ENCODE assay signal across 24 cellular contexts in genomic region chr4:8723222-8723980, GRCh38.
DNase-seq lines count a peak whose midpoint lies in the region; ATAC-seq, FAIRE-seq and TF ChIP-seq lines count a peak whose summit lies in the region.
"Had no signal": no experiment of that assay in that cellular context is flagged by ENCODE, and none has a peak within 500 bp of the region (broad histone marks: within the 10 kb centered on the region; RNA-seq: fewer than 3 reads in every experiment).

No MANE protein-coding gene starts in this region.

- H2AFZ ChIP-seq in K562 (ENCODE audit: low read depth, low read length) = no peak overlapping the region
- H2AFZ ChIP-seq: neural progenitor cell had no signal

- POLR2A ChIA-PET in K562 (lab: Yijun Ruan, JAX) = no interaction called here
- POLR2A ChIA-PET in activated CD8-positive, alpha-beta T cell treated with anti-CD3 and anti-CD28 coated beads, Interleukin-2, amount 10 ng/mL, durations not matched to agents 7 days and 5 days (lab: Charles Lee) = no interaction called here

- no peak overlapping the region for H3K4me2 ChIP-seq in K562 (ENCODE audit: insufficient read depth, low read length)
- H3K4me2 ChIP-seq: KMS-11, neural progenitor cell had no signal

- H3K4me1 ChIP-seq in Peyer's patch = no peaks in the 10 kb centered on the region
- peaks cover 0 to 3% of the 10 kb centered on the region in 2 experiments; a peak in 1 of 5 replicates for H3K4me1 ChIP-seq in K562 (replicated peaks in 1 of 2; ENCODE audit: control insufficient read depth in 2 of 2, insufficient read depth in 2 of 2, low read length in 2 of 2)
- H3K4me1 ChIP-seq in transverse colon = no peaks in the 10 kb centered on the region
- H3K4me1 ChIP-seq: neural progenitor cell, prostate gland had no signal

- TF ChIP-seq CTCF in Peyer's patch (IDR thresholded peaks at IDR 0.05) = no peak
- TF ChIP-seq CTCF in K562 (IDR thresholded peaks at IDR 0.05 in 2 of 3, conservative IDR thresholded peaks at IDR 0.05 in 1 of 3; ENCODE audit: insufficient read depth in 2 of 3, low read depth in 1 of 3, low read length in 3 of 3) = no peak
- TF ChIP-seq CTCF in mesothelial cell of epicardium (IDR thresholded peaks at IDR 0.05; ENCODE audit: unreplicated experiment) = no peak
- TF ChIP-seq CTCF in transverse colon (IDR thresholded peaks at IDR 0.05) = no peak
- TF ChIP-seq CTCF in Calu3 (IDR thresholded peaks at IDR 0.05; ENCODE audit: unreplicated experiment) = no peak

- FAIRE-seq in K562 (lab: Jason Lieb, UNC) = no peak
- FAIRE-seq: D721Med, keratinocyte had no signal

- TF ChIP-seq EP300 in K562 (IDR thresholded peaks at IDR 0.05; ENCODE audit: low read length) = no peak
- TF ChIP-seq EP300 in transverse colon (IDR thresholded peaks at IDR 0.05; ENCODE audit: low read depth) = no peak

- WGBS in K562 (ENCODE audit: insufficient coverage, low coverage, missing lambda C conversion rate) = 1% methylated on average over 13 of the region's 14 CpGs
- WGBS in transverse colon (ENCODE audit: low coverage in 1 of 2), 2 donors = 70 to 100% methylated on average over 1 to 14 of the region's 14 CpGs

- H3K27me3 ChIP-seq in Peyer's patch = no peaks in the 10 kb centered on the region
- peaks cover 0 to 33% of the 10 kb centered on the region in 2 experiments; a peak in 4 of 5 replicates for H3K27me3 ChIP-seq in K562 (ENCODE audit: control insufficient read depth in 2 of 2, insufficient read depth in 2 of 2, low read length in 2 of 2)
- H3K27me3 ChIP-seq in transverse colon = peaks cover 26% of the 10 kb centered on the region
- H3K27me3 ChIP-seq: neural progenitor cell had no signal

- H3K9me3 ChIP-seq in Peyer's patch (no peaks in the 10 kb centered on the region), K562 (replicated peaks; ENCODE audit: control insufficient read depth, insufficient read depth, low read depth, low read length) (no peaks in the 10 kb centered on the region), transverse colon (no peaks in the 10 kb centered on the region)
- H3K9me3 ChIP-seq: prostate gland had no signal

- no peak overlapping the region for H3K9ac ChIP-seq in K562 (ENCODE audit: insufficient read depth in 1 of 2, low read depth in 2 of 2, low read length in 2 of 2)
- H3K9ac ChIP-seq: KMS-11, neural progenitor cell had no signal

- no peak overlapping the region for H3K27ac Mint-ChIP-seq in mesothelial cell of epicardium
- no peak overlapping the region for H3K27ac Mint-ChIP-seq in Calu3 (ENCODE audit: unreplicated experiment)
- H3K27ac Mint-ChIP-seq in activated CD8-positive, alpha-beta T cell treated with anti-CD3 and anti-CD28 coated beads, Interleukin-2, amount 10 ng/mL, durations not matched to agents 7 days and 5 days = no peak overlapping the region
- H3K27ac Mint-ChIP-seq: neural progenitor cell had no signal

- intact Hi-C loops in K562 (cut with micrococcal nuclease) (no loop called here), transverse colon (cut with DNase I; ENCODE audit: low total_unique reads) (no loop called here), Calu3 (cut with micrococcal nuclease; ENCODE audit: unreplicated experiment) (no loop called here)

- H3K4me3 ChIP-seq in Peyer's patch (no peak overlapping the region), K562 (no peak overlapping the region), transverse colon (no peak overlapping the region)
- H3K4me3 ChIP-seq: neural progenitor cell, prostate gland had no signal

- H3K9me3 Mint-ChIP-seq in mesothelial cell of epicardium (peaks cover 3% of the 10 kb centered on the region), Calu3 (ENCODE audit: low read depth, unreplicated experiment) (no peaks in the 10 kb centered on the region)
- H3K9me3 Mint-ChIP-seq in activated CD8-positive, alpha-beta T cell treated with anti-CD3 and anti-CD28 coated beads, Interleukin-2, amount 10 ng/mL, durations not matched to agents 7 days and 5 days (ENCODE audit: insufficient read depth) = no peaks in the 10 kb centered on the region
- H3K9me3 Mint-ChIP-seq: neural progenitor cell had no signal

- H3K36me3 Mint-ChIP-seq in mesothelial cell of epicardium = no peaks in the 10 kb centered on the region
- peaks cover 6% of the 10 kb centered on the region for H3K36me3 Mint-ChIP-seq in Calu3 (ENCODE audit: insufficient read depth, unreplicated experiment)
- no peaks in the 10 kb centered on the region for H3K36me3 Mint-ChIP-seq in activated CD8-positive, alpha-beta T cell treated with anti-CD3 and anti-CD28 coated beads, Interleukin-2, amount 10 ng/mL, durations not matched to agents 7 days and 5 days (ENCODE audit: low read depth)
- H3K36me3 Mint-ChIP-seq: neural progenitor cell had no signal

- H3K27ac ChIP-seq in Peyer's patch = no peak overlapping the region
- no peak overlapping the region for H3K27ac ChIP-seq in K562 (ENCODE audit: extremely low read depth, low read depth, low read length)
- no peak overlapping the region for H3K27ac ChIP-seq in transverse colon
- H3K27ac ChIP-seq: C4-2B, epithelial cell of prostate, KMS-11, neural progenitor cell, prostate gland, RWPE1 had no signal

- TF ChIP-seq RAD21 in K562 (CRISPR knock-in tag; conservative IDR thresholded peaks at IDR 0.05 in 1 of 2, IDR thresholded peaks at IDR 0.05 in 1 of 2) = no peak

- in situ Hi-C loops in K562 (cut with MboI) = no loop called here
- in situ Hi-C loops in transverse colon (cut with MboI; ENCODE audit: low pct_ligation_motif_present in 1 of 4, low pct_unique_long_range_greater_than_20kb in 1 of 4, low sequenced_read_pairs in 3 of 4) = no loop called here

- H3K9me1 ChIP-seq in K562 (ENCODE audit: control insufficient read depth, insufficient read depth, low read length) = no peaks in the 10 kb centered on the region

- DNase-seq in Peyer's patch (peak in 2 of 3 donors; percentile 34 to 35), K562 (ENCODE audit: extremely low read depth in 1 of 4, low spot score in 3 of 4) (no peak), mesothelial cell of epicardium (ENCODE audit: low spot score in 2 of 2, unreplicated experiment in 2 of 2) (peak; percentile 8 to 27), transverse colon (peak; percentile 5), Calu3 (no peak), dedifferentiated amniotic fluid mesenchymal stem cell (ENCODE audit: extremely low spot score) (no peak)
- no peak for DNase-seq in activated CD8-positive, alpha-beta T cell treated with anti-CD3 and anti-CD28 coated beads, Interleukin-2, amount 10 ng/mL, durations not matched to agents 7 days and 5 days
- DNase-seq: activated CD4-positive, alpha-beta T cell treated with anti-CD3 and anti-CD28 coated beads, Interleukin-2, amount 50 U/mL, for 48 hours; activated gamma-delta T cell; GOT3; MM.1S; NCI-H1417; NCI-H345; stimulated activated naive CD8-positive, alpha-beta T cell treated with anti-CD3 and anti-CD28 coated beads, Interleukin-15, Interleukin-2, amounts not matched to agents 100 U/mL and 50 U/mL, for 24 hours; T-helper 1 cell had no signal

- H3K4me1 Mint-ChIP-seq in mesothelial cell of epicardium (no peaks in the 10 kb centered on the region), Calu3 (ENCODE audit: low read depth, unreplicated experiment) (no peaks in the 10 kb centered on the region)
- peaks cover 9% of the 10 kb centered on the region for H3K4me1 Mint-ChIP-seq in activated CD8-positive, alpha-beta T cell treated with anti-CD3 and anti-CD28 coated beads, Interleukin-2, amount 10 ng/mL, durations not matched to agents 7 days and 5 days (ENCODE audit: low read depth)
- H3K4me1 Mint-ChIP-seq: neural progenitor cell had no signal

- ATAC-seq in K562 = peak; percentile 36; the same call in 1 of the 3 replicates
- ATAC-seq in activated CD8-positive, alpha-beta T cell treated with anti-CD3 and anti-CD28 coated beads, Interleukin-2, amount 10 ng/mL, durations not matched to agents 7 days and 5 days = no peak
- ATAC-seq: stimulated activated naive CD8-positive, alpha-beta T cell treated with anti-CD3 and anti-CD28 coated beads, Interleukin-15, Interleukin-2, amounts not matched to agents 100 U/mL and 50 U/mL, for 24 hours had no signal

- BruUV-seq in K562 (replicated peaks; lab: Mats Ljungman, UMichigan) (no TSS peak), Calu3 (replicated peaks; lab: Mats Ljungman, UMichigan) (no TSS peak)

- TF ChIP-seq POLR2A in Peyer's patch (IDR thresholded peaks at IDR 0.05) (no peak), K562 (conservative IDR thresholded peaks at IDR 0.05) (no peak), transverse colon (IDR thresholded peaks at IDR 0.05) (no peak)

- H3K4me3 Mint-ChIP-seq in mesothelial cell of epicardium (no peak overlapping the region), Calu3 (ENCODE audit: low read depth, unreplicated experiment) (no peak overlapping the region)
- no peak overlapping the region for H3K4me3 Mint-ChIP-seq in activated CD8-positive, alpha-beta T cell treated with anti-CD3 and anti-CD28 coated beads, Interleukin-2, amount 10 ng/mL, durations not matched to agents 7 days and 5 days
- H3K4me3 Mint-ChIP-seq: central memory CD8-positive, alpha-beta T cell; neural progenitor cell had no signal

- peaks cover 40% of the 10 kb centered on the region for H3K27me3 Mint-ChIP-seq in mesothelial cell of epicardium (ENCODE audit: low read depth)
- peaks cover 63% of the 10 kb centered on the region for H3K27me3 Mint-ChIP-seq in Calu3 (ENCODE audit: unreplicated experiment)
- H3K27me3 Mint-ChIP-seq in activated CD8-positive, alpha-beta T cell treated with anti-CD3 and anti-CD28 coated beads, Interleukin-2, amount 10 ng/mL, durations not matched to agents 7 days and 5 days (ENCODE audit: low read depth) = no peaks in the 10 kb centered on the region

- H3K79me2 ChIP-seq in K562 (ENCODE audit: control insufficient read depth, insufficient read depth, low read length) = no peaks in the 10 kb centered on the region

- CTCF ChIA-PET in K562 (lab: Yijun Ruan, JAX; ENCODE audit: low intra/inter-chr PET ratio) = no interaction called here
- CTCF ChIA-PET in Calu3 (lab: Charles Lee) = no interaction called here
- CTCF ChIA-PET in activated CD8-positive, alpha-beta T cell treated with anti-CD3 and anti-CD28 coated beads, Interleukin-2, amount 10 ng/mL, durations not matched to agents 7 days and 5 days (lab: Charles Lee) = no interaction called here

- H3K36me3 ChIP-seq in Peyer's patch (no peaks in the 10 kb centered on the region), K562 (ENCODE audit: control insufficient read depth, insufficient read depth, low read length) (no peaks in the 10 kb centered on the region), transverse colon (no peaks in the 10 kb centered on the region)
- H3K36me3 ChIP-seq: neural progenitor cell, prostate gland had no signal

- 0 out of 2 replicates have a peak, but pooled peaks cover 3% of the 10 kb centered on the region for H4K20me1 ChIP-seq in K562 (replicated peaks; ENCODE audit: control insufficient read depth, insufficient read depth, low read length)

TF ChIP-seq in K562, 482 proteins besides CTCF, POLR2A, EP300 and RAD21 (continues in another document):
- TF ChIP-seq PCBP2 (IDR thresholded peaks at IDR 0.05; ENCODE audit: low read depth, low read length, poor library complexity, severe bottlenecking) (no peak), SAP30 (IDR thresholded peaks at IDR 0.05; ENCODE audit: borderline replicate concordance, insufficient read depth, low read depth, low read length, poor library complexity, severe bottlenecking) (no peak), HSF4 (CRISPR knock-in tag; IDR thresholded peaks at IDR 0.05; ENCODE audit: borderline replicate concordance) (no peak)

Comparison
In these comparisons a context has a peak if more than half of its experiments do, and no peak if none do; other contexts are left out.
1. DNase-seq: peak in Peyer's patch (2 of 3), mesothelial cell of epicardium (2 of 2) and transverse colon (single experiment); none in K562 (0 of 4), Calu3 (single experiment), activated CD8-positive, alpha-beta T cell treated with anti-CD3 and anti-CD28 coated beads, Interleukin-2, amount 10 ng/mL, durations not matched to agents 7 days and 5 days (single experiment) and dedifferentiated amniotic fluid mesenchymal stem cell (single experiment).